8 cellular contexts compared by ENCODE assay signal in genomic region chr11:46279393-46280099, GRCh38. TPM values are rescaled to one million over a fixed set of nuclear protein-coding genes. Genes with fewer than 3 reads are reported as not detected.
DNase-seq lines count a peak whose midpoint lies in the region; ATAC-seq, FAIRE-seq and TF ChIP-seq lines count a peak whose summit lies in the region.

No MANE protein-coding gene starts in this region.

- peak overlapping the region; percentile 72 for H3K27ac ChIP-seq in CD8-positive, alpha-beta memory T cell (ENCODE audit: low read depth, low read length)
- H3K27ac ChIP-seq in pancreas (no peak overlapping the region), MM.1S (ENCODE audit: low read length) (no peak overlapping the region)

- no peak for DNase-seq in CD8-positive, alpha-beta memory T cell
- peak in 1 of 2 donors; percentile 87 for DNase-seq in foreskin fibroblast
- peak in 3 of 6 donors; percentile 39 to 60 (median 52) for DNase-seq in pancreas
- no peak for DNase-seq in activated effector memory CD4-positive, alpha-beta T cell treated with anti-CD3 and anti-CD28 coated beads, Interleukin-2, amount 50 U/mL, for 16 hours
- no peak for DNase-seq in MM.1S
- DNase-seq in SIG-M5 (lab: John Stamatoyannopoulos, UW): no peak
- no peak for DNase-seq in cerebellar nuclear complex (lab: John Stamatoyannopoulos, UW)

- H3K79me2 ChIP-seq in MM.1S (ENCODE audit: low read length): no peaks in the 10 kb centered on the region

- peaks cover 7 to 10% (median 9%) of the 10 kb centered on the region in 3 donors for H3K4me1 Mint-ChIP-seq in CD8-positive, alpha-beta memory T cell

- 43 to 45% methylated on average over 12 of the region's 12 CpGs for WGBS in pancreas, 2 donors

- peaks cover 27% of the 10 kb centered on the region for H3K27me3 ChIP-seq in CD8-positive, alpha-beta memory T cell (ENCODE audit: insufficient read depth, low read length, poor library complexity, severe bottlenecking)
- H3K27me3 ChIP-seq in pancreas (no peaks in the 10 kb centered on the region), MM.1S (replicated peaks; ENCODE audit: insufficient read depth, low read length) (peaks cover 54% of the 10 kb centered on the region)

- no peak for FAIRE-seq in pancreas (lab: Jason Lieb, UNC)

- H3K4me1 ChIP-seq in CD8-positive, alpha-beta memory T cell (ENCODE audit: insufficient read depth, low read length): no peaks in the 10 kb centered on the region
- H3K4me1 ChIP-seq in pancreas (peaks cover 29 to 40% (median 30%) of the 10 kb centered on the region in 3 donors), MM.1S (ENCODE audit: low read length) (no peaks in the 10 kb centered on the region)

- no peak overlapping the region for H3K4me3 ChIP-seq in CD8-positive, alpha-beta memory T cell (ENCODE audit: low read length)
- H3K4me3 ChIP-seq in foreskin fibroblast (ENCODE audit: low read depth in 1 of 2, low read length in 2 of 2) (peak overlapping the region; percentile 88 to 98), pancreas (peak overlapping the region; percentile 7 to 99 (median 93)), MM.1S (ENCODE audit: low read length) (no peak overlapping the region)

- TF ChIP-seq CTCF in foreskin fibroblast (IDR thresholded peaks at IDR 0.05; ENCODE audit: low read depth, low read length) (no peak), pancreas (IDR thresholded peaks at IDR 0.05) (no peak), MM.1S (IDR thresholded peaks at IDR 0.05; ENCODE audit: low read length) (no peak)

- no peak overlapping the region for H3K4me2 ChIP-seq in MM.1S (ENCODE audit: low read depth, low read length)

- H3K4me3 Mint-ChIP-seq in CD8-positive, alpha-beta memory T cell: no peak overlapping the region

- H3K9me2 ChIP-seq in MM.1S (replicated peaks; ENCODE audit: insufficient read depth, low read length): no peaks in the 10 kb centered on the region

- H3K36me3 ChIP-seq in CD8-positive, alpha-beta memory T cell (ENCODE audit: insufficient read depth, low read length): no peaks in the 10 kb centered on the region
- peaks cover 0 to 7% (median 0%) of the 10 kb centered on the region in 3 donors for H3K36me3 ChIP-seq in pancreas
- no peaks in the 10 kb centered on the region for H3K36me3 ChIP-seq in MM.1S (replicated peaks; ENCODE audit: insufficient read depth, low read length)

- intact Hi-C loops in pancreas (cut with DNase I): no loop called here

- no peaks in the 10 kb centered on the region for H3F3A ChIP-seq in MM.1S (ENCODE audit: insufficient read depth, low read length)

- peaks cover 0 to 2% (median 0%) of the 10 kb centered on the region in 3 donors for H3K36me3 Mint-ChIP-seq in CD8-positive, alpha-beta memory T cell

- no peaks in the 10 kb centered on the region for H4K20me1 ChIP-seq in MM.1S (ENCODE audit: insufficient read depth, low read length)

- H3K9ac ChIP-seq in MM.1S (ENCODE audit: low read length): no peak overlapping the region

- POLR2A ChIA-PET in CD8-positive, alpha-beta memory T cell (lab: Charles Lee): no interaction called here

- CTCF ChIA-PET in CD8-positive, alpha-beta memory T cell (lab: Charles Lee): no interaction called here

- H2AFZ ChIP-seq in MM.1S (ENCODE audit: low read length): no peak overlapping the region

- no peak for ATAC-seq in pancreas

- H3K9me3 Mint-ChIP-seq in CD8-positive, alpha-beta memory T cell: no peaks in the 10 kb centered on the region

- no peak overlapping the region for H3K27ac Mint-ChIP-seq in CD8-positive, alpha-beta memory T cell

- peaks cover 29 to 64% of the 10 kb centered on the region in 2 donors for H3K27me3 Mint-ChIP-seq in CD8-positive, alpha-beta memory T cell

- no peaks in the 10 kb centered on the region for H3K9me3 ChIP-seq in CD8-positive, alpha-beta memory T cell (ENCODE audit: low read length)
- H3K9me3 ChIP-seq in pancreas: no peaks in the 10 kb centered on the region
- H3K9me3 ChIP-seq in MM.1S (replicated peaks; ENCODE audit: insufficient read depth, low read length): no peaks in the 10 kb centered on the region

TF ChIP-seq in PFSK-1, 5 proteins besides CTCF, POLR2A, EP300 and RAD21:
- TF ChIP-seq REST (IDR thresholded peaks at IDR 0.05; ENCODE audit: insufficient read depth in 1 of 2, low read depth in 2 of 2, low read length in 2 of 2) (0 out of 4 replicates have a peak, but pooled peaks of 1 of the 2 experiments have one; percentile 24), POLR2AphosphoS5 (IDR thresholded peaks at IDR 0.05; ENCODE audit: low read depth, low read length) (peak; percentile 77), TAF1 (IDR thresholded peaks at IDR 0.05; ENCODE audit: borderline replicate concordance, insufficient read depth, low read length) (no peak), SIN3A (IDR thresholded peaks at IDR 0.05; ENCODE audit: borderline replicate concordance, insufficient read depth, low read length) (peak; percentile 80; the same call in 1 of the 2 replicates)

RNA-seq across cellular contexts. Expression of gene CREB3L1, which starts 2.1 kb away (rescaled TPM):
- not detected for total RNA-seq in CD8-positive, alpha-beta memory T cell
- polyA plus RNA-seq in CD8-positive, alpha-beta memory T cell: not detected
- 114 TPM for polyA plus RNA-seq in PFSK-1 (2012; ENCODE audit: insufficient read length, low read depth)
- total RNA-seq in pancreas: 100 to 1,000 TPM in 1 of 6 donors, 10 to 100 TPM in 5; 26.3 to 129 (median 47.9) TPM
- polyA plus RNA-seq in pancreas: 10 to 100 TPM; 40.1 to 59.1 TPM

Comparison
In these comparisons a context has a peak if more than half of its experiments do, and no peak if none do; other contexts are left out.
1. H3K4me3 ChIP-seq: peak in foreskin fibroblast (2 of 2) and pancreas (4 of 4); none in CD8-positive, alpha-beta memory T cell (single experiment) and MM.1S (single experiment).
2. RNA of gene CREB3L1, which starts 2.1 kb away (total RNA-seq): 26.3 to 129 TPM in pancreas; not detected in CD8-positive, alpha-beta memory T cell; every median in the first group is over 10 times any median in the second.